13 cellular contexts compared by ENCODE assay signal in genomic region chr2:69948032-69948962, GRCh38. TPM values are rescaled to one million over a fixed set of nuclear protein-coding genes. Genes with fewer than 3 reads are reported as not detected.
DNase-seq lines count a peak whose midpoint lies in the region; ATAC-seq and TF ChIP-seq lines count a peak whose summit lies in the region.
"Had no signal": no experiment of that assay in that cellular context is flagged by ENCODE, and none has a peak within 500 bp of the region (broad histone marks: within the 10 kb centered on the region; RNA-seq: fewer than 3 reads in every experiment).

No MANE protein-coding gene starts in this region.

- no peak overlapping the region for H3K9ac ChIP-seq in HCT116 (ENCODE audit: low read length)
- no peak overlapping the region for H3K9ac ChIP-seq in skeletal muscle satellite cell (ENCODE audit: low read depth, low read length)

- H3K27ac Mint-ChIP-seq in activated T-helper 17 cell treated with anti-CD3 and anti-CD28 coated beads, Interleukin-2, amount 50 U/mL, for 72 hours: peak overlapping the region; percentile 93
- H3K27ac Mint-ChIP-seq: stimulated activated naive B cell treated with anti-CD40 and anti-IgM and Interleukin-4, amounts not matched to agents 10 μg/mL and 1 μg/mL and 100 μg/mL, for 72 hours had no signal

- RAD21 ChIA-PET in HCT116 (lab: Charles Lee; ENCODE audit: low non-redundant PET in 1 of 2, low total read pairs in 2 of 2, uncharacterized antibody in 2 of 2, unreplicated experiment in 2 of 2): no interaction called here

- no peaks in the 10 kb centered on the region for H3K9me2 ChIP-seq in HCT116 (ENCODE audit: insufficient read depth)

- H3K36me3 Mint-ChIP-seq in activated T-helper 17 cell treated with anti-CD3 and anti-CD28 coated beads, Interleukin-2, amount 50 U/mL, for 72 hours (ENCODE audit: low read depth): peaks cover 1% of the 10 kb centered on the region

- intact Hi-C loops in HCT116 (cut with micrococcal nuclease): no loop called here

- H3K27me3 Mint-ChIP-seq in activated T-helper 17 cell treated with anti-CD3 and anti-CD28 coated beads, Interleukin-2, amount 50 U/mL, for 72 hours: no peaks in the 10 kb centered on the region
- H3K27me3 Mint-ChIP-seq: CD8-positive, alpha-beta memory T cell had no signal

- H3K4me3 ChIP-seq in HCT116 (replicated peaks in 1 of 2; ENCODE audit: low read depth in 1 of 2, low read length in 2 of 2) (no peak overlapping the region), skeletal muscle satellite cell (ENCODE audit: low read length) (no peak overlapping the region)
- H3K4me3 ChIP-seq: uterus had no signal

- no peak overlapping the region for H3K27ac ChIP-seq in HCT116 (ENCODE audit: low read depth, low read length)
- H3K27ac ChIP-seq: uterus had no signal

- CTCF ChIA-PET in HCT116 (lab: Charles Lee): interaction anchor here (1.3 kb wide), 1 partner anchor 224 kb away, joined by 4 read pairs; no protein-coding TSS in a partner anchor

- DNase-seq in HCT116 (ENCODE audit: low read depth, low spot score): no peak
- DNase-seq in islet precursor cell: peak; percentile 71
- DNase-seq in activated CD4-positive, alpha-beta T cell treated with anti-CD3 and anti-CD28 coated beads, Interleukin-2, amount 50 U/mL, for 1 hour: no peak
- DNase-seq in H4 (ENCODE audit: low spot score): no peak
- no peak for DNase-seq in D341Med (ENCODE audit: low spot score)
- DNase-seq: NCI-H1417; NCI-H345; stimulated activated CD4-positive, alpha-beta T cell treated with anti-CD3 and anti-CD28 coated beads, Interleukin-4, amount 100 ng/mL, for 4 hours; stimulated activated naive B cell treated with anti-CD40 and anti-IgM and Interleukin-4, amounts not matched to agents 10 μg/mL and 1 μg/mL and 100 μg/mL, for 72 hours; uterus had no signal

- no peak for TF ChIP-seq POLR2A in HCT116 (IDR thresholded peaks at IDR 0.05; ENCODE audit: borderline replicate concordance, extremely low read depth, insufficient read depth, insufficient read length)

- no peak for ATAC-seq in HCT116
- ATAC-seq in activated T-helper 17 cell treated with anti-CD3 and anti-CD28 coated beads, Interleukin-2, amount 50 U/mL, for 72 hours (replicated peaks): no peak
- ATAC-seq: stimulated activated naive B cell treated with anti-CD40 and anti-IgM and Interleukin-4, amounts not matched to agents 10 μg/mL and 1 μg/mL and 100 μg/mL, for 72 hours had no signal

- POLR2A ChIA-PET in HCT116 (lab: Charles Lee): no interaction called here

- H3K4me2 ChIP-seq in HCT116 (ENCODE audit: low read length): peak overlapping the region; percentile 68
- peak overlapping the region; percentile 48 for H3K4me2 ChIP-seq in skeletal muscle satellite cell (ENCODE audit: low read length)

- H3K79me2 ChIP-seq in HCT116 (ENCODE audit: insufficient read depth, low read length): no peaks in the 10 kb centered on the region

- H3K9me3 ChIP-seq in HCT116 (ENCODE audit: control insufficient read depth in 1 of 2, insufficient read depth in 1 of 2, low read depth in 1 of 2, low read length in 2 of 2) (no peaks in the 10 kb centered on the region), skeletal muscle satellite cell (replicated peaks; ENCODE audit: low read length) (no peaks in the 10 kb centered on the region)
- H3K9me3 ChIP-seq: uterus had no signal

- H3K36me3 ChIP-seq in HCT116 (ENCODE audit: control insufficient read depth in 1 of 2, insufficient read depth in 2 of 2, low read length in 2 of 2) (no peaks in the 10 kb centered on the region), skeletal muscle satellite cell (ENCODE audit: insufficient read depth, low read length) (no peaks in the 10 kb centered on the region)
- H3K36me3 ChIP-seq: uterus had no signal

- H3K9me3 Mint-ChIP-seq in activated T-helper 17 cell treated with anti-CD3 and anti-CD28 coated beads, Interleukin-2, amount 50 U/mL, for 72 hours: no peaks in the 10 kb centered on the region
- H3K9me3 Mint-ChIP-seq: CD8-positive, alpha-beta memory T cell; stimulated activated naive B cell treated with anti-CD40 and anti-IgM and Interleukin-4, amounts not matched to agents 10 μg/mL and 1 μg/mL and 100 μg/mL, for 72 hours had no signal

- no peak for TF ChIP-seq CTCF in HCT116 (IDR thresholded peaks at IDR 0.05 in 2 of 3, conservative IDR thresholded peaks at IDR 0.05 in 1 of 3; ENCODE audit: borderline replicate concordance in 1 of 3, insufficient read depth in 1 of 3, low read depth in 2 of 3, low read length in 2 of 3)

- no peak overlapping the region for H2AFZ ChIP-seq in HCT116 (ENCODE audit: low read depth, low read length, poor library complexity, severe bottlenecking)

- H3K4me3 Mint-ChIP-seq in activated T-helper 17 cell treated with anti-CD3 and anti-CD28 coated beads, Interleukin-2, amount 50 U/mL, for 72 hours: peak overlapping the region; percentile 67
- H3K4me3 Mint-ChIP-seq: stimulated activated naive B cell treated with anti-CD40 and anti-IgM and Interleukin-4, amounts not matched to agents 10 μg/mL and 1 μg/mL and 100 μg/mL, for 72 hours had no signal

- peaks cover 31% of the 10 kb centered on the region for H3K4me1 Mint-ChIP-seq in activated T-helper 17 cell treated with anti-CD3 and anti-CD28 coated beads, Interleukin-2, amount 50 U/mL, for 72 hours

- no peaks in the 10 kb centered on the region for H4K20me1 ChIP-seq in HCT116 (ENCODE audit: insufficient read depth)

- no peaks in the 10 kb centered on the region for H3K27me3 ChIP-seq in HCT116 (ENCODE audit: insufficient read depth, low read length)
- no peaks in the 10 kb centered on the region for H3K27me3 ChIP-seq in skeletal muscle satellite cell (ENCODE audit: control insufficient read depth, insufficient read depth, low read length)
- H3K27me3 ChIP-seq: uterus had no signal

- H3K4me1 ChIP-seq in HCT116 (ENCODE audit: control insufficient read depth in 1 of 2, insufficient read depth in 2 of 2, low read length in 2 of 2) (peaks cover 19 to 28% of the 10 kb centered on the region in 2 experiments), skeletal muscle satellite cell (ENCODE audit: control insufficient read depth, insufficient read depth, low read length) (peaks cover 24% of the 10 kb centered on the region)
- H3K4me1 ChIP-seq: uterus had no signal

- no TSS peak for BruUV-seq in HCT116 (replicated peaks; lab: Mats Ljungman, UMichigan)

- no peak for TF ChIP-seq RAD21 in HCT116 (IDR thresholded peaks at IDR 0.05; ENCODE audit: low read depth)

TF ChIP-seq in HCT116, 20 proteins besides CTCF, POLR2A, EP300 and RAD21:
- TF ChIP-seq SP1 (IDR thresholded peaks at IDR 0.05; ENCODE audit: low read depth) (no peak), ZBTB33 (IDR thresholded peaks at IDR 0.05; ENCODE audit: extremely low read depth, insufficient replicate concordance, low read length) (no peak)
TF ChIP-seq in HCT116: peak in this region for 0.

RNA-seq across cellular contexts. Expression of gene ASPRV1, which starts 13.1 kb away (rescaled TPM):
- 1.1 TPM for total RNA-seq in HCT116 (2021; ENCODE audit: unreplicated experiment)
- polyA plus RNA-seq in HCT116 (2012): 0.39 and 0.44 TPM in 2 replicates
- total RNA-seq in activated T-helper 17 cell treated with anti-CD3 and anti-CD28 coated beads, Interleukin-2, amount 50 U/mL, for 72 hours: 1 to 10 TPM in 1 of 2 donors, under 1 TPM in 1; 0.73 to 3.4 TPM
- total RNA-seq in skeletal muscle satellite cell (2012; rRNA removed): 0.44 TPM in 1 of 2 replicates, not detected in the other
- 0.23 TPM in 1 of 2 replicates, not detected in the other for total RNA-seq in H4 (2014; rRNA removed; shearing (Covaris generic))

RNA-seq across cellular contexts. Expression of gene MXD1, which starts 33.4 kb away (rescaled TPM):
- 10.3 TPM for total RNA-seq in HCT116 (2021; ENCODE audit: unreplicated experiment)
- 4.8 and 10.4 TPM in 2 replicates for polyA plus RNA-seq in HCT116 (2012)
- 10 to 100 TPM; 14.8 to 40.6 TPM for total RNA-seq in activated T-helper 17 cell treated with anti-CD3 and anti-CD28 coated beads, Interleukin-2, amount 50 U/mL, for 72 hours
- 1.8 and 2.2 TPM in 2 replicates for total RNA-seq in skeletal muscle satellite cell (2012; rRNA removed)
- total RNA-seq in H4 (2014; rRNA removed; shearing (Covaris generic)): 0.94 and 1.6 TPM in 2 replicates

RNA-seq across cellular contexts. Expression of gene SNRNP27, which starts 54.5 kb away (rescaled TPM):
- total RNA-seq in HCT116 (2021; ENCODE audit: unreplicated experiment): 44.4 TPM
- polyA plus RNA-seq in HCT116 (2012): 25.6 and 27.5 TPM in 2 replicates
- total RNA-seq in activated T-helper 17 cell treated with anti-CD3 and anti-CD28 coated beads, Interleukin-2, amount 50 U/mL, for 72 hours: 10 to 100 TPM; 54.9 to 60.1 TPM
- total RNA-seq in skeletal muscle satellite cell (2012; rRNA removed): 42.8 and 49.6 TPM in 2 replicates
- total RNA-seq in H4 (2014; rRNA removed; shearing (Covaris generic)): 62.8 and 63.7 TPM in 2 replicates
